ENCODE assay signal across 10 cellular contexts in genomic region chr18:63199743-63200241, GRCh38.
DNase-seq lines count a peak whose midpoint lies in the region; ATAC-seq and TF ChIP-seq lines count a peak whose summit lies in the region.
"Had no signal": no experiment of that assay in that cellular context is flagged by ENCODE, and none has a peak within 500 bp of the region (broad histone marks: within the 10 kb centered on the region; RNA-seq: fewer than 3 reads in every experiment).

No MANE protein-coding gene starts in this region.

- no peaks in the 10 kb centered on the region for H3K27me3 Mint-ChIP-seq in T-helper 17 cell
- no peaks in the 10 kb centered on the region for H3K27me3 Mint-ChIP-seq in effector memory CD8-positive, alpha-beta T cell

- H3K36me3 ChIP-seq in urinary bladder (ENCODE audit: insufficient read depth): no peaks in the 10 kb centered on the region
- H3K36me3 ChIP-seq in brain microvascular endothelial cell (replicated peaks): no peaks in the 10 kb centered on the region

- no peaks in the 10 kb centered on the region for H3K27me3 ChIP-seq in brain microvascular endothelial cell (replicated peaks)

- in situ Hi-C loops in brain microvascular endothelial cell (cut with HindIII; ENCODE audit: low pct_ligation_motif_present, low sequenced_read_pairs) (no loop called here), G401 (cut with HindIII; ENCODE audit: low sequenced_read_pairs) (no loop called here)

- H3K4me3 ChIP-seq in urinary bladder (ENCODE audit: low read depth, low read length) (peak overlapping the region; percentile 8), brain microvascular endothelial cell (ENCODE audit: low read depth, low read length) (no peak overlapping the region)

- H3K9me3 Mint-ChIP-seq in effector memory CD8-positive, alpha-beta T cell: no peaks in the 10 kb centered on the region

- H3K27ac ChIP-seq in urinary bladder (ENCODE audit: low read depth) (no peak overlapping the region), brain microvascular endothelial cell (no peak overlapping the region)

- no peaks in the 10 kb centered on the region for H3K36me3 Mint-ChIP-seq in T-helper 17 cell (ENCODE audit: low read depth)
- H3K36me3 Mint-ChIP-seq in effector memory CD8-positive, alpha-beta T cell (ENCODE audit: insufficient read depth): no peaks in the 10 kb centered on the region

- DNase-seq in stimulated activated CD4-positive, alpha-beta T cell treated with anti-CD3 and anti-CD28 coated beads, Interleukin-2, amount 100 ng/mL, for 4 hours (ENCODE audit: low read depth): peak; percentile 37
- DNase-seq in stimulated activated CD4-positive, alpha-beta T cell treated with anti-CD3 and anti-CD28 coated beads, Interleukin-2, amount 100 ng/mL, for 48 hours: no peak
- DNase-seq in T-helper 17 cell (no peak), brain microvascular endothelial cell (no peak), G401 (ENCODE audit: low spot score) (no peak), SK-N-DZ (ENCODE audit: low spot score) (no peak)
- DNase-seq in effector memory CD8-positive, alpha-beta T cell: peak; percentile 24 to 40 (median 24)
- DNase-seq: NCI-H2029, occipital lobe had no signal

- no peaks in the 10 kb centered on the region for H3K9me3 ChIP-seq in T-helper 17 cell (ENCODE audit: control insufficient read depth, low read length, poor library complexity, severe bottlenecking)

- no peaks in the 10 kb centered on the region for H3K4me1 ChIP-seq in urinary bladder (ENCODE audit: insufficient read depth)

- ATAC-seq in T-helper 17 cell: peak; percentile 77
- ATAC-seq in effector memory CD8-positive, alpha-beta T cell (replicated peaks): peak; percentile 69

- H3K4me1 Mint-ChIP-seq in T-helper 17 cell: peaks cover 22% of the 10 kb centered on the region
- H3K4me1 Mint-ChIP-seq in effector memory CD8-positive, alpha-beta T cell (ENCODE audit: low read depth in 2 of 2): peaks cover 10 to 21% of the 10 kb centered on the region in 2 donors

- no peak overlapping the region for H3K27ac Mint-ChIP-seq in T-helper 17 cell
- H3K27ac Mint-ChIP-seq in effector memory CD8-positive, alpha-beta T cell: no peak overlapping the region

- no peak overlapping the region for H3K4me3 Mint-ChIP-seq in T-helper 17 cell
- H3K4me3 Mint-ChIP-seq in effector memory CD8-positive, alpha-beta T cell: no peak overlapping the region

- 51% methylated on average over 14 of the region's 14 CpGs for WGBS in urinary bladder

- TF ChIP-seq CTCF in brain microvascular endothelial cell (IDR thresholded peaks at IDR 0.05; ENCODE audit: low read depth, low read length, missing control alignments): no peak

Comparison
In these comparisons a context has a peak if more than half of its experiments do, and no peak if none do; other contexts are left out.
1. DNase-seq: peak in stimulated activated CD4-positive, alpha-beta T cell treated with anti-CD3 and anti-CD28 coated beads, Interleukin-2, amount 100 ng/mL, for 4 hours (single experiment) and effector memory CD8-positive, alpha-beta T cell (3 of 3); none in stimulated activated CD4-positive, alpha-beta T cell treated with anti-CD3 and anti-CD28 coated beads, Interleukin-2, amount 100 ng/mL, for 48 hours (0 of 2), T-helper 17 cell (0 of 3), brain microvascular endothelial cell (single experiment), G401 (single experiment) and SK-N-DZ (single experiment).